Comparison of ENCODE assay signal across 21 cellular contexts in the genomic region with DNA sequence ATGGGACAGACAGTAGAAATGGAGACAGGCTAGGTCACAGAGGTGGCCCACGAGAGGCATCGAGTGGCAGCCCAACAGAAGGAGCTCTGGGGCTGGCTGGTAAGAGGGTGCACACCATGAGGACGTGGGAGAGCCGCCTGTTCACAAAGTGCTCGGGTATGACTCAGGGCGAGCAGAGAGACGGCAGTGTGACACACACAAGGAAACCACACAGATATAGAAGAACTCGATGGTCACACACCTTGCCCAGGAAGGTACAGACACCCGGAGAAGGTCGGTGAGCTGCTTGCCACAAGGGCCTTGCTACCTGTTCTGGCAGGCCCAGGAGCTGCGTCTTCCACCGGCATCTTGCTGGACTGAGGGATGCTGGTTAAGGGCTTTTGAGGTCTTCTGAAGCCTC. TPM values are rescaled to one million over a fixed set of nuclear protein-coding genes. Genes with fewer than 3 reads are reported as not detected.
DNase-seq lines count a peak whose midpoint lies in the region; ATAC-seq and TF ChIP-seq lines count a peak whose summit lies in the region.
"Had no signal": no experiment of that assay in that cellular context is flagged by ENCODE, and none has a peak within 500 bp of the region (broad histone marks: within the 10 kb centered on the region; RNA-seq: fewer than 3 reads in every experiment).

No MANE protein-coding gene starts in this region.

- H3K9ac ChIP-seq in PC-3 (ENCODE audit: low read length), result no peak overlapping the region; the same call in 1 of the 2 replicates
- H3K9ac ChIP-seq: KMS-11 had no signal

- H3K9me3 ChIP-seq in PC-3 (ENCODE audit: low read length), result no peaks in the 10 kb centered on the region
- H3K9me3 ChIP-seq: adrenal gland, left lung, uterus had no signal

- BruUV-seq in PC-3 (replicated peaks; lab: Mats Ljungman, UMichigan), result no TSS peak

- no peaks in the 10 kb centered on the region for H3K9me2 ChIP-seq in PC-3 (replicated peaks; ENCODE audit: low read length)

- no peaks in the 10 kb centered on the region for H3K79me2 ChIP-seq in PC-3 (ENCODE audit: low read length)

- H4K20me1 ChIP-seq in PC-3 (ENCODE audit: low read length), result no peaks in the 10 kb centered on the region

- peak overlapping the region; percentile 19; the same call in 1 of the 2 replicates for H2AFZ ChIP-seq in PC-3 (ENCODE audit: low read length)

- H3K27ac ChIP-seq in PC-3 (ENCODE audit: low read length), result peak overlapping the region; percentile 63
- H3K27ac ChIP-seq: adrenal gland, KMS-11, left lung, uterus had no signal

- H3K4me1 ChIP-seq in PC-3 (ENCODE audit: insufficient read depth, low read length), result peaks cover 28% of the 10 kb centered on the region
- H3K4me1 ChIP-seq: left lung, uterus had no signal

- H3K4me3 ChIP-seq in PC-3 (ENCODE audit: low read length), result no peak overlapping the region
- H3K4me3 ChIP-seq: adrenal gland, left lung, uterus had no signal

- no peak overlapping the region for H3K27ac Mint-ChIP-seq in activated CD4-positive, alpha-beta memory T cell treated with anti-CD3 and anti-CD28 coated beads for 36 hours
- H3K27ac Mint-ChIP-seq in activated CD4-positive, alpha-beta memory T cell treated with anti-CD3 and anti-CD28 coated beads, Interleukin-2, amount 10 ng/mL, durations not matched to agents 7 days and 5 days, result no peak overlapping the region
- H3K27ac Mint-ChIP-seq: activated T-helper 1 cell treated with anti-CD3 and anti-CD28 coated beads, Interleukin-12 subunit alpha, Interleukin-12 subunit beta, Interleukin-2, Interleukin-4 antibody, amounts not matched to agents 30 ng/mL and 10 ng/mL and 1 ng/mL, durations not matched to agents 14 hours and 24 hours and 36 hours; endodermal cell; stimulated activated memory B cell treated with anti-CD40 and anti-IgM and Interleukin-4, amounts not matched to agents 10 μg/mL and 1 μg/mL and 100 μg/mL, for 72 hours had no signal

- no peaks in the 10 kb centered on the region for H3K36me3 ChIP-seq in PC-3 (ENCODE audit: low read depth, low read length)
- H3K36me3 ChIP-seq: adrenal gland, left lung, uterus had no signal

- ATAC-seq in PC-3, result peak; percentile 59
- ATAC-seq: activated CD4-positive, CD25-positive, alpha-beta regulatory T cell treated with anti-CD3 and anti-CD28 coated beads, Interleukin-2, amount 50 U/mL, for 24 hours; left lung; stimulated activated memory B cell treated with anti-CD40 and anti-IgM and Interleukin-4, amounts not matched to agents 10 μg/mL and 1 μg/mL and 100 μg/mL, for 72 hours had no signal

- no peaks in the 10 kb centered on the region for H3K36me3 Mint-ChIP-seq in activated CD4-positive, alpha-beta memory T cell treated with anti-CD3 and anti-CD28 coated beads for 36 hours
- no peaks in the 10 kb centered on the region for H3K36me3 Mint-ChIP-seq in activated CD4-positive, alpha-beta memory T cell treated with anti-CD3 and anti-CD28 coated beads, Interleukin-2, amount 10 ng/mL, durations not matched to agents 7 days and 5 days (ENCODE audit: low read depth)
- H3K36me3 Mint-ChIP-seq: CD14-positive monocyte; stimulated activated memory B cell treated with anti-CD40 and anti-IgM and Interleukin-4, amounts not matched to agents 10 μg/mL and 1 μg/mL and 100 μg/mL, for 72 hours had no signal

- H3K4me2 ChIP-seq in PC-3 (ENCODE audit: low read length), result peak overlapping the region; percentile 30
- H3K4me2 ChIP-seq: KMS-11 had no signal

- H3K4me1 Mint-ChIP-seq in activated CD4-positive, alpha-beta memory T cell treated with anti-CD3 and anti-CD28 coated beads for 36 hours (ENCODE audit: low read depth), result no peaks in the 10 kb centered on the region
- H3K4me1 Mint-ChIP-seq in activated CD4-positive, alpha-beta memory T cell treated with anti-CD3 and anti-CD28 coated beads, Interleukin-2, amount 10 ng/mL, durations not matched to agents 7 days and 5 days, result peaks cover 2% of the 10 kb centered on the region
- H3K4me1 Mint-ChIP-seq: CD14-positive monocyte; stimulated activated memory B cell treated with anti-CD40 and anti-IgM and Interleukin-4, amounts not matched to agents 10 μg/mL and 1 μg/mL and 100 μg/mL, for 72 hours had no signal

- H3F3A ChIP-seq in PC-3 (ENCODE audit: low read length, unreplicated experiment), result no peaks in the 10 kb centered on the region

- peak; percentile 42 for DNase-seq in activated CD4-positive, alpha-beta memory T cell treated with anti-CD3 and anti-CD28 coated beads for 36 hours
- DNase-seq in activated CD4-positive, alpha-beta memory T cell treated with anti-CD3 and anti-CD28 coated beads, Interleukin-2, amount 10 ng/mL, durations not matched to agents 7 days and 5 days, result no peak
- DNase-seq in PC-3 (peak; percentile 67), ecto neural progenitor cell (ENCODE audit: low spot score) (peak; percentile 24), SKM-1 (lab: John Stamatoyannopoulos, UW; ENCODE audit: unreplicated experiment) (no peak), medulla oblongata (ENCODE audit: extremely low spot score) (no peak), NCI-H187 (lab: John Stamatoyannopoulos, UW) (no peak)
- DNase-seq in stimulated activated CD8-positive, alpha-beta memory T cell treated with anti-CD3 and anti-CD28 coated beads, Interleukin-4, amount 100 ng/mL, for 48 hours, result peak; percentile 41
- DNase-seq: adrenal gland, DMS79, left lung, NCI-H1436 treated with DMSO at 0.1 percent for 48 hours, NCI-H226, uterus had no signal

- no peaks in the 10 kb centered on the region for H3K27me3 ChIP-seq in PC-3 (ENCODE audit: low read length)
- H3K27me3 ChIP-seq: adrenal gland, left lung, uterus had no signal

- intact Hi-C loops in activated CD4-positive, alpha-beta memory T cell treated with anti-CD3 and anti-CD28 coated beads for 36 hours (cut with micrococcal nuclease), result no loop called here
- intact Hi-C loops in PC-3 (cut with micrococcal nuclease), result loop anchor here (5.0 kb wide), 1 partner anchor 51 kb away; the partner anchor contains the start of gene CA12

- no peaks in the 10 kb centered on the region for H3K9me3 Mint-ChIP-seq in activated CD4-positive, alpha-beta memory T cell treated with anti-CD3 and anti-CD28 coated beads for 36 hours
- H3K9me3 Mint-ChIP-seq in activated CD4-positive, alpha-beta memory T cell treated with anti-CD3 and anti-CD28 coated beads, Interleukin-2, amount 10 ng/mL, durations not matched to agents 7 days and 5 days, result no peaks in the 10 kb centered on the region
- H3K9me3 Mint-ChIP-seq: activated T-helper 1 cell treated with anti-CD3 and anti-CD28 coated beads, Interleukin-12 subunit alpha, Interleukin-12 subunit beta, Interleukin-2, Interleukin-4 antibody, amounts not matched to agents 30 ng/mL and 10 ng/mL and 1 ng/mL, durations not matched to agents 14 hours and 24 hours and 36 hours; CD14-positive monocyte; endodermal cell; stimulated activated memory B cell treated with anti-CD40 and anti-IgM and Interleukin-4, amounts not matched to agents 10 μg/mL and 1 μg/mL and 100 μg/mL, for 72 hours had no signal

- CTCF ChIA-PET in activated CD4-positive, alpha-beta memory T cell treated with anti-CD3 and anti-CD28 coated beads for 36 hours (lab: Charles Lee), result interaction anchor here (0.6 to 1.1 kb wide), 2 partner anchors 9 to 52 kb away, joined by 3 to 4 read pairs; no protein-coding TSS in a partner anchor
- CTCF ChIA-PET in activated CD4-positive, alpha-beta memory T cell treated with anti-CD3 and anti-CD28 coated beads, Interleukin-2, amount 10 ng/mL, durations not matched to agents 7 days and 5 days (lab: Charles Lee), result no interaction called here
- CTCF ChIA-PET in PC-3 (lab: Charles Lee), result no interaction called here

- TF ChIP-seq CTCF in PC-3 (conservative IDR thresholded peaks at IDR 0.05; ENCODE audit: low read depth, low read length), result no peak

- H3K4me3 Mint-ChIP-seq in activated CD4-positive, alpha-beta memory T cell treated with anti-CD3 and anti-CD28 coated beads for 36 hours, result no peak overlapping the region
- no peak overlapping the region for H3K4me3 Mint-ChIP-seq in activated CD4-positive, alpha-beta memory T cell treated with anti-CD3 and anti-CD28 coated beads, Interleukin-2, amount 10 ng/mL, durations not matched to agents 7 days and 5 days
- H3K4me3 Mint-ChIP-seq: activated T-helper 1 cell treated with anti-CD3 and anti-CD28 coated beads, Interleukin-12 subunit alpha, Interleukin-12 subunit beta, Interleukin-2, Interleukin-4 antibody, amounts not matched to agents 30 ng/mL and 10 ng/mL and 1 ng/mL, durations not matched to agents 14 hours and 24 hours and 36 hours; CD14-positive monocyte; endodermal cell; stimulated activated memory B cell treated with anti-CD40 and anti-IgM and Interleukin-4, amounts not matched to agents 10 μg/mL and 1 μg/mL and 100 μg/mL, for 72 hours had no signal

- POLR2A ChIA-PET in activated CD4-positive, alpha-beta memory T cell treated with anti-CD3 and anti-CD28 coated beads for 36 hours (lab: Charles Lee), result no interaction called here
- POLR2A ChIA-PET in activated CD4-positive, alpha-beta memory T cell treated with anti-CD3 and anti-CD28 coated beads, Interleukin-2, amount 10 ng/mL, durations not matched to agents 7 days and 5 days (lab: Charles Lee), result no interaction called here
- POLR2A ChIA-PET in PC-3 (lab: Charles Lee; ENCODE audit: unreplicated experiment), result no interaction called here

- H3K27me3 Mint-ChIP-seq in activated CD4-positive, alpha-beta memory T cell treated with anti-CD3 and anti-CD28 coated beads for 36 hours, result no peaks in the 10 kb centered on the region
- H3K27me3 Mint-ChIP-seq in activated CD4-positive, alpha-beta memory T cell treated with anti-CD3 and anti-CD28 coated beads, Interleukin-2, amount 10 ng/mL, durations not matched to agents 7 days and 5 days, result peaks cover 2% of the 10 kb centered on the region

RNA-seq across cellular contexts. Expression of gene CA12, which starts 50.2 kb away (rescaled TPM):
- total RNA-seq in activated CD4-positive, alpha-beta memory T cell treated with anti-CD3 and anti-CD28 coated beads for 36 hours, result under 1 TPM; 0.07 to 0.10 TPM
- total RNA-seq in activated CD4-positive, alpha-beta memory T cell treated with anti-CD3 and anti-CD28 coated beads, Interleukin-2, amount 10 ng/mL, durations not matched to agents 7 days and 5 days, result under 1 TPM in 1 of 2 experiments, not detected in 1; 0.20 TPM
- total RNA-seq in PC-3 (2014; rRNA removed), result 19.8 and 25.3 TPM in 2 replicates
- total RNA-seq: T-helper 1 cell treated with Interleukin-12 subunit alpha and Interleukin-12 subunit beta and Interleukin-4 antibody, amounts not matched to agents 30 ng/mL and 1 ng/mL, for 36 hours had no signal

RNA-seq across cellular contexts. Expression of gene APH1B, which starts 54.1 kb away (rescaled TPM):
- total RNA-seq in activated CD4-positive, alpha-beta memory T cell treated with anti-CD3 and anti-CD28 coated beads for 36 hours, result 1 to 10 TPM; 6.6 to 7.0 TPM
- 10 to 100 TPM; 10.1 to 10.6 TPM for total RNA-seq in activated CD4-positive, alpha-beta memory T cell treated with anti-CD3 and anti-CD28 coated beads, Interleukin-2, amount 10 ng/mL, durations not matched to agents 7 days and 5 days
- 2.6 and 2.8 TPM in 2 replicates for total RNA-seq in PC-3 (2014; rRNA removed)

Comparison
In these comparisons a context has a peak if more than half of its experiments do, and no peak if none do; other contexts are left out.
1. DNase-seq: peak in activated CD4-positive, alpha-beta memory T cell treated with anti-CD3 and anti-CD28 coated beads for 36 hours (single experiment), PC-3 (single experiment), ecto neural progenitor cell (single experiment) and stimulated activated CD8-positive, alpha-beta memory T cell treated with anti-CD3 and anti-CD28 coated beads, Interleukin-4, amount 100 ng/mL, for 48 hours (single experiment); none in activated CD4-positive, alpha-beta memory T cell treated with anti-CD3 and anti-CD28 coated beads, Interleukin-2, amount 10 ng/mL, durations not matched to agents 7 days and 5 days (single experiment), SKM-1 (single experiment), medulla oblongata (single experiment) and NCI-H187 (0 of 2).
2. RNA of gene CA12, which starts 50.2 kb away (total RNA-seq): 19.8 to 25.3 TPM in PC-3; 0.20 TPM in activated CD4-positive, alpha-beta memory T cell treated with anti-CD3 and anti-CD28 coated beads, Interleukin-2, amount 10 ng/mL, durations not matched to agents 7 days and 5 days and 0.07 to 0.10 TPM in activated CD4-positive, alpha-beta memory T cell treated with anti-CD3 and anti-CD28 coated beads for 36 hours; every median in the first group is over 10 times any median in the second.